ENCODE assay signal across 15 cellular contexts in genomic region chr1:112735752-112736151, GRCh38. TPM values are rescaled to one million over a fixed set of nuclear protein-coding genes. Genes with fewer than 3 reads are reported as not detected.
DNase-seq lines count a peak whose midpoint lies in the region; ATAC-seq and TF ChIP-seq lines count a peak whose summit lies in the region.
"Had no signal": no experiment of that assay in that cellular context is flagged by ENCODE, and none has a peak within 500 bp of the region (broad histone marks: within the 10 kb centered on the region; RNA-seq: fewer than 3 reads in every experiment).

No MANE protein-coding gene starts in this region.

- peaks cover 4 to 11% of the 10 kb centered on the region in 2 donors for H3K9me3 Mint-ChIP-seq in activated naive CD4-positive, alpha-beta T cell treated with anti-CD3 and anti-CD28 coated beads, Interleukin-2, amount 50 U/mL, for 72 hours
- H3K9me3 Mint-ChIP-seq in stimulated activated naive CD8-positive, alpha-beta T cell treated with anti-CD3 and anti-CD28 coated beads, Interleukin-15, Interleukin-2, amounts not matched to agents 100 ng/mL and 50 ng/mL, for 24 hours, result peaks cover 10% of the 10 kb centered on the region
- H3K9me3 Mint-ChIP-seq in CD4-positive, alpha-beta memory T cell, result peaks cover 0 to 2% (median 0%) of the 10 kb centered on the region in 8 donors
- H3K9me3 Mint-ChIP-seq: CD4-positive, alpha-beta T cell had no signal

- peak; percentile 92 to 96 for ATAC-seq in activated naive CD4-positive, alpha-beta T cell treated with anti-CD3 and anti-CD28 coated beads, Interleukin-2, amount 50 U/mL, for 72 hours
- ATAC-seq in Panc1, result peak; percentile 42; the same call in 1 of the 2 replicates

- TF ChIP-seq CTCF in Panc1 (IDR thresholded peaks at IDR 0.05) (no peak), epithelial cell of proximal tubule (conservative IDR thresholded peaks at IDR 0.05; ENCODE audit: low read depth, low read length) (no peak)

- CTCF ChIA-PET in Panc1 (lab: Charles Lee), result no interaction called here
- CTCF ChIA-PET in CD4-positive, alpha-beta memory T cell (lab: Charles Lee; ENCODE audit: partially characterized antibody), result no interaction called here

- peaks cover 44% of the 10 kb centered on the region for H3K27me3 Mint-ChIP-seq in stimulated activated naive CD8-positive, alpha-beta T cell treated with anti-CD3 and anti-CD28 coated beads, Interleukin-15, Interleukin-2, amounts not matched to agents 100 ng/mL and 50 ng/mL, for 24 hours
- peaks cover 25 to 42% of the 10 kb centered on the region in 2 donors for H3K27me3 Mint-ChIP-seq in CD4-positive, alpha-beta memory T cell

- H3K9me3 ChIP-seq in Panc1 (ENCODE audit: control insufficient read depth, insufficient read depth, low read depth, low read length), result no peaks in the 10 kb centered on the region
- H3K9me3 ChIP-seq in CD4-positive, alpha-beta memory T cell (ENCODE audit: control insufficient read depth in 1 of 2, low read length in 2 of 2), result no peaks in the 10 kb centered on the region
- H3K9me3 ChIP-seq: spleen had no signal

- peaks cover 25% of the 10 kb centered on the region for H3K4me1 Mint-ChIP-seq in stimulated activated naive CD8-positive, alpha-beta T cell treated with anti-CD3 and anti-CD28 coated beads, Interleukin-15, Interleukin-2, amounts not matched to agents 100 ng/mL and 50 ng/mL, for 24 hours (ENCODE audit: low read depth)
- H3K4me1 Mint-ChIP-seq in CD4-positive, alpha-beta memory T cell, result no peaks in the 10 kb centered on the region

- H3K4me3 ChIP-seq in Panc1 (ENCODE audit: low read depth in 2 of 2, low read length in 2 of 2) (no peak overlapping the region), epithelial cell of proximal tubule (ENCODE audit: low read depth, low read length) (no peak overlapping the region)
- H3K4me3 ChIP-seq in CD4-positive, alpha-beta memory T cell (ENCODE audit: low read length in 2 of 2), result no peak overlapping the region
- H3K4me3 ChIP-seq: SK-N-MC, spleen had no signal

- no peak for DNase-seq in activated naive CD4-positive, alpha-beta T cell treated with anti-CD3 and anti-CD28 coated beads, Interleukin-2, amount 50 U/mL, for 72 hours (ENCODE audit: low spot score in 2 of 2)
- no peak for DNase-seq in activated naive CD4-positive, alpha-beta T cell (lab: John Stamatoyannopoulos, UW)
- DNase-seq in Panc1 (ENCODE audit: low read depth, low spot score) (no peak), epithelial cell of proximal tubule (ENCODE audit: low read depth) (peak; percentile 91), AML-193 (lab: John Stamatoyannopoulos, UW) (no peak), midbrain (lab: John Stamatoyannopoulos, UW) (no peak)
- DNase-seq in CD4-positive, alpha-beta memory T cell, result no peak
- DNase-seq: activated CD8-positive, alpha-beta memory T cell treated with anti-CD3 and anti-CD28 coated beads for 24 hours; caudate nucleus; CD4-positive, alpha-beta T cell; KG1; spleen; stimulated activated naive CD4-positive, alpha-beta T cell had no signal

- no peaks in the 10 kb centered on the region for H3K27me3 ChIP-seq in Panc1 (ENCODE audit: control insufficient read depth, insufficient read depth, low read length)
- H3K27me3 ChIP-seq in CD4-positive, alpha-beta memory T cell (ENCODE audit: insufficient read depth, low read length), result peaks cover 6% of the 10 kb centered on the region

- no peaks in the 10 kb centered on the region for H3K4me1 ChIP-seq in Panc1 (ENCODE audit: control insufficient read depth, insufficient read depth, low read length)
- H3K4me1 ChIP-seq in CD4-positive, alpha-beta memory T cell (ENCODE audit: insufficient read depth, low read length), result no peaks in the 10 kb centered on the region
- H3K4me1 ChIP-seq: spleen had no signal

- in situ Hi-C loops in Panc1 (cut with HindIII; ENCODE audit: low pct_unique_long_range_greater_than_20kb, low sequenced_read_pairs), result no loop called here

- BruUV-seq in Panc1 (replicated peaks; lab: Mats Ljungman, UMichigan), result no TSS peak

- peaks cover 12 to 14% of the 10 kb centered on the region in 2 donors for H3K36me3 Mint-ChIP-seq in activated naive CD4-positive, alpha-beta T cell treated with anti-CD3 and anti-CD28 coated beads, Interleukin-2, amount 50 U/mL, for 72 hours
- no peaks in the 10 kb centered on the region for H3K36me3 Mint-ChIP-seq in stimulated activated naive CD8-positive, alpha-beta T cell treated with anti-CD3 and anti-CD28 coated beads, Interleukin-15, Interleukin-2, amounts not matched to agents 100 ng/mL and 50 ng/mL, for 24 hours (ENCODE audit: low read depth)
- no peaks in the 10 kb centered on the region for H3K36me3 Mint-ChIP-seq in CD4-positive, alpha-beta memory T cell

- H3K36me3 ChIP-seq in Panc1 (ENCODE audit: control insufficient read depth, insufficient read depth, low read length), result no peaks in the 10 kb centered on the region
- H3K36me3 ChIP-seq in CD4-positive, alpha-beta memory T cell (ENCODE audit: insufficient read depth, low read length), result no peaks in the 10 kb centered on the region
- H3K36me3 ChIP-seq: spleen had no signal

- intact Hi-C loops in Panc1 (cut with micrococcal nuclease; ENCODE audit: unreplicated experiment), result no loop called here
- intact Hi-C loops in CD4-positive, alpha-beta memory T cell (cut with micrococcal nuclease), result no loop called here

- POLR2A ChIA-PET in Panc1 (lab: Charles Lee), result no interaction called here
- POLR2A ChIA-PET in CD4-positive, alpha-beta memory T cell (lab: Charles Lee; ENCODE audit: partially characterized antibody), result no interaction called here

- H3K27ac ChIP-seq in Panc1 (ENCODE audit: low read length), result no peak overlapping the region
- H3K27ac ChIP-seq in CD4-positive, alpha-beta memory T cell (ENCODE audit: low read depth, low read length), result no peak overlapping the region
- H3K27ac ChIP-seq: SK-N-MC, spleen had no signal

- H3K4me3 Mint-ChIP-seq in stimulated activated naive CD8-positive, alpha-beta T cell treated with anti-CD3 and anti-CD28 coated beads, Interleukin-15, Interleukin-2, amounts not matched to agents 100 ng/mL and 50 ng/mL, for 24 hours, result peak overlapping the region; percentile 8
- H3K4me3 Mint-ChIP-seq in CD4-positive, alpha-beta memory T cell, result no peak overlapping the region
- H3K4me3 Mint-ChIP-seq: CD4-positive, alpha-beta T cell had no signal

- H3K27ac Mint-ChIP-seq in activated naive CD4-positive, alpha-beta T cell treated with anti-CD3 and anti-CD28 coated beads, Interleukin-2, amount 50 U/mL, for 72 hours, result peak overlapping the region in 1 of 2 donors; percentile 24
- peak overlapping the region; percentile 64 for H3K27ac Mint-ChIP-seq in stimulated activated naive CD8-positive, alpha-beta T cell treated with anti-CD3 and anti-CD28 coated beads, Interleukin-15, Interleukin-2, amounts not matched to agents 100 ng/mL and 50 ng/mL, for 24 hours
- H3K27ac Mint-ChIP-seq in CD4-positive, alpha-beta memory T cell, result no peak overlapping the region
- H3K27ac Mint-ChIP-seq: CD4-positive, alpha-beta T cell had no signal

RNA-seq across cellular contexts. Expression of gene PPM1J, which starts 20.6 kb away (rescaled TPM):
- total RNA-seq in activated naive CD4-positive, alpha-beta T cell treated with anti-CD3 and anti-CD28 coated beads, Interleukin-2, amount 50 U/mL, for 72 hours, result 1 to 10 TPM in 1 of 2 donors, under 1 TPM in 1; 0.46 to 1.8 TPM
- total RNA-seq in Panc1 (2021; ENCODE audit: unreplicated experiment) (0.51 TPM), epithelial cell of proximal tubule (3.2 and 7.7 TPM in 2 replicates)
- 0.91 TPM for polyA plus RNA-seq in Panc1 (2012; ENCODE audit: insufficient read length)
- total RNA-seq in CD4-positive, alpha-beta memory T cell, result under 1 TPM in 1 of 2 experiments, not detected in 1; 0.76 TPM
- under 1 TPM in 1 of 2 donors, not detected in 1; 0.13 TPM for polyA plus RNA-seq in CD4-positive, alpha-beta memory T cell

RNA-seq across cellular contexts. Expression of gene RHOC, which starts 28.8 kb away (rescaled TPM):
- 10 to 100 TPM; 62.4 to 81.8 TPM for total RNA-seq in activated naive CD4-positive, alpha-beta T cell treated with anti-CD3 and anti-CD28 coated beads, Interleukin-2, amount 50 U/mL, for 72 hours
- total RNA-seq in Panc1 (2021; ENCODE audit: unreplicated experiment) (197 TPM), epithelial cell of proximal tubule (766 and 1,011 TPM in 2 replicates)
- polyA plus RNA-seq in Panc1 (2012; ENCODE audit: insufficient read length), result 427 TPM
- 1 to 10 TPM; 6.1 to 6.7 TPM for total RNA-seq in CD4-positive, alpha-beta memory T cell
- polyA plus RNA-seq in CD4-positive, alpha-beta memory T cell, result 10 to 100 TPM; 18.2 to 26.4 TPM

Comparison
In these comparisons a context has a peak if more than half of its experiments do, and no peak if none do; other contexts are left out.
1. RNA of gene RHOC, which starts 28.8 kb away (total RNA-seq): 766 to 1,011 TPM in epithelial cell of proximal tubule, 197 TPM in Panc1 (single experiment) and 62.4 to 81.8 TPM in activated naive CD4-positive, alpha-beta T cell treated with anti-CD3 and anti-CD28 coated beads, Interleukin-2, amount 50 U/mL, for 72 hours; 6.1 to 6.7 TPM in CD4-positive, alpha-beta memory T cell; every median in the first group is over 4 times any median in the second.